ENCODE assay signal across 8 cellular contexts in the genomic region with DNA sequence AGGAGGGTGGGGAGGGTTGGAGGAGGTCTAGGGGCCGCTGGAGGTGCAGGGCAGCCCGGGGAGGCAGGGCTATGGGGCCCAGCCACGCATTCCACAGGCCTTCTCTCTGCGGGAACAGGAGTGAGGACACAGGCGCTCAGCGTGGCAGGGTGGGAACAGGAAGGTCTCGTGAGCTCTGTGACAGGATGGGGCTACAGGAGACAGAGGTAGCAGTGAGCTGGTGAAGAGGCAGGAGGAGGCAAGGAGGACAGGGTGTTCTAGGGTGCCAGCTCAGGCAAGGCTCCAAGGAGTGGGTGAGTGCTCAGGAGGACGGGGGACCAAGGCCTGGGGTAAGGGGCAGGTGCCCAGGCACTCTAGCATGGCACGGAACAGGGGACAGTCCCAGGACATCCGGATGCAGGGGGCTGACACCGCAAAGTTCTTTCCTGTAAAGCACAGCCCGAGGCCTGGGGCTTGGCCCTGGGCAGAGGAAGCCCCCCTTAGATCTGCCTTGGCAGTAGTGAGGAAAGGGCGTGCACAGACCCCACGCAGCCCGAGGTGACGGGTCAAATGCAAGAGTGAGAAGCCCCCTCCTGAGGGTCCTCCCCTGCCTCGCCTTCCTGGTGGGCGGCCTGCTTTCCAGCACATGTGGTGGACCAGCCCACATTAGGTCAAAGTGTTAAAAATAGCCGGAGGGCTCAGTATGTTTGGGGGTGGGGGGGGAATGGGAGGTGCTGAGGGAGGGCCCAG. TPM values are rescaled to one million over a fixed set of nuclear protein-coding genes. Genes with fewer than 3 reads are reported as not detected.
DNase-seq lines count a peak whose midpoint lies in the region; ATAC-seq, FAIRE-seq and TF ChIP-seq lines count a peak whose summit lies in the region.

No MANE protein-coding gene starts in this region.

- DNase-seq in LNCaP clone FGC (ENCODE audit: low read depth) (no peak), astrocyte (ENCODE audit: low read depth) (no peak), HEK293T (ENCODE audit: extremely low spot score) (no peak), NCI-H187 (lab: John Stamatoyannopoulos, UW) (no peak)

- peak overlapping the region; percentile 50 to 93 (median 66) for H3K4me3 ChIP-seq in BLaER1 treated with 17β-estradiol and CSF1 and Interleukin-3, amounts not matched to agents 10 nM and 100 nM
- H3K4me3 ChIP-seq in LNCaP clone FGC (ENCODE audit: low read depth, low read length) (peak overlapping the region; percentile 34), astrocyte (ENCODE audit: insufficient read depth, low read depth, low read length) (no peak overlapping the region), iPS-18a (ENCODE audit: low read length) (no peak overlapping the region), skin epidermis (peak overlapping the region; percentile 20 to 76 (median 29))

- peak overlapping the region; percentile 91 for H3K27ac Mint-ChIP-seq in astrocyte (ENCODE audit: unreplicated experiment)

- no peaks in the 10 kb centered on the region for H3K27me3 Mint-ChIP-seq in astrocyte (ENCODE audit: low read depth, unreplicated experiment)

- peaks cover 42 to 87% (median 73%) of the 10 kb centered on the region in 10 experiments for H3K4me1 ChIP-seq in BLaER1 treated with 17β-estradiol and CSF1 and Interleukin-3, amounts not matched to agents 10 nM and 100 nM
- H3K4me1 ChIP-seq in astrocyte (ENCODE audit: insufficient read depth, low read length): peaks cover 62% of the 10 kb centered on the region
- H3K4me1 ChIP-seq in iPS-18a (ENCODE audit: control insufficient read depth, low read depth, low read length): peaks cover 44% of the 10 kb centered on the region

- peak overlapping the region; percentile 94 to 100 (median 99) for H3K27ac ChIP-seq in BLaER1 treated with 17β-estradiol and CSF1 and Interleukin-3, amounts not matched to agents 10 nM and 100 nM
- peak overlapping the region; percentile 100 for H3K27ac ChIP-seq in astrocyte (ENCODE audit: low read depth, low read length)
- no peak overlapping the region for H3K27ac ChIP-seq in iPS-18a (ENCODE audit: low read length)
- H3K27ac ChIP-seq in skin epidermis: peak overlapping the region; percentile 68 to 100 (median 100)

- H3K36me3 ChIP-seq in BLaER1 treated with 17β-estradiol and CSF1 and Interleukin-3, amounts not matched to agents 10 nM and 100 nM: peaks cover 8 to 16% (median 13%) of the 10 kb centered on the region in 11 experiments; a peak in 19 of 22 replicates
- H3K36me3 ChIP-seq in astrocyte (ENCODE audit: insufficient read depth, low read length): no peaks in the 10 kb centered on the region
- H3K36me3 ChIP-seq in iPS-18a (ENCODE audit: control insufficient read depth, low read depth, low read length): no peaks in the 10 kb centered on the region

- no peak for ATAC-seq in GM21381 (IDR thresholded peaks at IDR 0.05; ENCODE audit: unreplicated experiment)

- H3K9ac ChIP-seq in BLaER1 treated with 17β-estradiol and CSF1 and Interleukin-3, amounts not matched to agents 10 nM and 100 nM: peak overlapping the region; percentile 98 to 100 (median 100)
- H3K9ac ChIP-seq in astrocyte (ENCODE audit: low read length): peak overlapping the region; percentile 96
- H3K9ac ChIP-seq in iPS-18a (ENCODE audit: low read length): peak overlapping the region; percentile 64

- peak overlapping the region; percentile 75 for H3K4me3 Mint-ChIP-seq in astrocyte (ENCODE audit: unreplicated experiment)

- H3K4me1 Mint-ChIP-seq in astrocyte (ENCODE audit: low read depth, unreplicated experiment): peaks cover 60% of the 10 kb centered on the region

- no peak overlapping the region for H2AFZ ChIP-seq in astrocyte (ENCODE audit: low read depth, low read length)

- H3K9me3 ChIP-seq in BLaER1 treated with 17β-estradiol and CSF1 and Interleukin-3, amounts not matched to agents 10 nM and 100 nM (replicated peaks in 1 of 11): no peaks in the 10 kb centered on the region
- H3K9me3 ChIP-seq in astrocyte (ENCODE audit: insufficient read depth, low read depth, low read length) (no peaks in the 10 kb centered on the region), iPS-18a (ENCODE audit: control insufficient read depth, low read depth, low read length) (no peaks in the 10 kb centered on the region)

- CTCF ChIA-PET in HEK293T (lab: Yijun Ruan, JAX): interaction anchor here (0.7 to 4.2 kb wide), 3 partner anchors 52 to 91 kb away, joined by 3 to 40 read pairs (median 15); no protein-coding TSS in a partner anchor

- peak overlapping the region; percentile 84 to 99 (median 98) for H3K4me2 ChIP-seq in BLaER1 treated with 17β-estradiol and CSF1 and Interleukin-3, amounts not matched to agents 10 nM and 100 nM
- peak overlapping the region; percentile 94 for H3K4me2 ChIP-seq in astrocyte (ENCODE audit: low read length)

- H3K27me3 ChIP-seq in BLaER1 treated with 17β-estradiol and CSF1 and Interleukin-3, amounts not matched to agents 10 nM and 100 nM: no peaks in the 10 kb centered on the region
- H3K27me3 ChIP-seq in astrocyte (ENCODE audit: insufficient read depth, low read length) (no peaks in the 10 kb centered on the region), iPS-18a (ENCODE audit: control insufficient read depth, insufficient read depth, low read length) (no peaks in the 10 kb centered on the region)

- no peak for FAIRE-seq in astrocyte (lab: Jason Lieb, UNC)

- H3K9me3 Mint-ChIP-seq in astrocyte (ENCODE audit: unreplicated experiment): no peaks in the 10 kb centered on the region

- TF ChIP-seq CTCF in LNCaP clone FGC (IDR thresholded peaks at IDR 0.05; ENCODE audit: control insufficient read depth, extremely low read depth, insufficient read depth) (no peak), astrocyte (IDR thresholded peaks at IDR 0.05; ENCODE audit: insufficient read depth, low read depth, low read length) (no peak)

- peaks cover 69% of the 10 kb centered on the region for H3K79me2 ChIP-seq in astrocyte (ENCODE audit: insufficient read depth, low read length)

- H4K20me1 ChIP-seq in BLaER1 treated with 17β-estradiol and CSF1 and Interleukin-3, amounts not matched to agents 10 nM and 100 nM: peaks cover 1 to 30% (median 2%) of the 10 kb centered on the region in 11 experiments; a peak in 21 of 22 replicates
- peaks cover 1% of the 10 kb centered on the region for H4K20me1 ChIP-seq in astrocyte (ENCODE audit: insufficient read depth, low read length)

- POLR2A ChIA-PET in HEK293T (lab: Yijun Ruan, JAX): interaction anchor here (0.6 to 16.9 kb wide), 9 partner anchors 10 to 85 kb away, joined by 4 to 1436 read pairs (median 156); partner anchors contain the start of genes FRMD8, MALAT1 and SLC25A45

- no peaks in the 10 kb centered on the region for H3K36me3 Mint-ChIP-seq in astrocyte (ENCODE audit: low read depth, unreplicated experiment)

TF ChIP-seq in HEK293T, 16 proteins besides CTCF, POLR2A, EP300 and RAD21:
- TF ChIP-seq L3MBTL2 (conservative IDR thresholded peaks at IDR 0.05) (no peak), ELF4 (IDR thresholded peaks at IDR 0.05) (no peak), FOXA1 (IDR thresholded peaks at IDR 0.05) (no peak), BHLHE40 (IDR thresholded peaks at IDR 0.05; ENCODE audit: borderline replicate concordance) (no peak), LEF1 (IDR thresholded peaks at IDR 0.05; ENCODE audit: borderline replicate concordance) (no peak), TARDBP (IDR thresholded peaks at IDR 0.05) (no peak), NFRKB (IDR thresholded peaks at IDR 0.05) (no peak), HDGF (IDR thresholded peaks at IDR 0.05; ENCODE audit: borderline replicate concordance) (no peak), PKNOX1 (IDR thresholded peaks at IDR 0.05) (no peak), CTBP1 (IDR thresholded peaks at IDR 0.05; ENCODE audit: borderline replicate concordance) (no peak), SP1 (IDR thresholded peaks at IDR 0.05) (no peak), SUZ12 (IDR thresholded peaks at IDR 0.05) (no peak), ZNF384 (IDR thresholded peaks at IDR 0.05) (no peak), ARNT (IDR thresholded peaks at IDR 0.05) (no peak), FOXK2 (IDR thresholded peaks at IDR 0.05) (no peak)

RNA-seq across cellular contexts. Expression of gene NEAT1, which starts 4.7 kb away (rescaled TPM):
- total RNA-seq in astrocyte: 202 and 317 TPM in 2 replicates

RNA-seq across cellular contexts. Expression of gene FRMD8, which starts 31.4 kb away (rescaled TPM):
- total RNA-seq in astrocyte: 61.2 and 76.3 TPM in 2 replicates

RNA-seq across cellular contexts. Expression of gene SLC25A45, which starts 35.4 kb away (rescaled TPM):
- 1.9 and 2.6 TPM in 2 replicates for total RNA-seq in astrocyte

Comparison
In these comparisons a context has a peak if more than half of its experiments do, and no peak if none do; other contexts are left out.
1. H3K4me3 ChIP-seq: peak in BLaER1 treated with 17β-estradiol and CSF1 and Interleukin-3, amounts not matched to agents 10 nM and 100 nM (10 of 10), LNCaP clone FGC (single experiment) and skin epidermis (7 of 7); none in astrocyte (single experiment) and iPS-18a (single experiment).
2. Peak in every context shown above with its lines, with median percentiles within 50 percentile points of each other: H3K9ac ChIP-seq.